15 cellular contexts compared by ENCODE assay signal in genomic region chr5:7902201-7902600, GRCh38. TPM values are rescaled to one million over a fixed set of nuclear protein-coding genes. Genes with fewer than 3 reads are reported as not detected.
"Had no signal": no experiment of that assay in that cellular context is flagged by ENCODE, and none has a peak within 500 bp of the region (broad histone marks: within the 10 kb centered on the region; RNA-seq: fewer than 3 reads in every experiment).

No MANE protein-coding gene starts in this region.

- H3K27ac ChIP-seq: psoas muscle, right lobe of liver, stomach, thoracic aorta had no signal

- H3K4me1 ChIP-seq: psoas muscle, stomach had no signal

- H3K27me3 Mint-ChIP-seq: activated naive CD8-positive, alpha-beta T cell treated with anti-CD3 and anti-CD28 coated beads, Interleukin-2, amount 50 U/mL, for 24 hours had no signal

- H3K4me3 Mint-ChIP-seq: activated naive CD8-positive, alpha-beta T cell treated with anti-CD3 and anti-CD28 coated beads, Interleukin-2, amount 50 U/mL, for 24 hours; nephron progenitor cell had no signal

- H3K4me3 ChIP-seq: psoas muscle, right lobe of liver, stomach, thoracic aorta had no signal

- ATAC-seq: activated naive CD8-positive, alpha-beta T cell treated with anti-CD3 and anti-CD28 coated beads, Interleukin-2, amount 50 U/mL, for 24 hours; psoas muscle; right lobe of liver had no signal

- DNase-seq: activated CD4-positive, alpha-beta T cell treated with anti-CD3 and anti-CD28 coated beads for 4 hours; activated gamma-delta T cell; activated naive CD8-positive, alpha-beta T cell treated with anti-CD3 and anti-CD28 coated beads, Interleukin-2, amount 50 U/mL, for 24 hours; effector CD4-positive, alpha-beta T cell; hippocampal formation; nephron progenitor cell; psoas muscle; right lobe of liver; stimulated activated CD4-positive, alpha-beta T cell treated with anti-CD3 and anti-CD28 coated beads, Interleukin-2, amount 100 ng/mL, for 24 hours; stomach; T1000 had no signal

- H3K27ac Mint-ChIP-seq: activated naive CD8-positive, alpha-beta T cell treated with anti-CD3 and anti-CD28 coated beads, Interleukin-2, amount 50 U/mL, for 24 hours; nephron progenitor cell had no signal

- H3K4me1 Mint-ChIP-seq: nephron progenitor cell had no signal

- H3K27me3 ChIP-seq: right lobe of liver, stomach had no signal

- H3K9me3 ChIP-seq: psoas muscle, right lobe of liver, thoracic aorta had no signal

RNA-seq across cellular contexts. Expression of gene CFAP90, which starts 51.3 kb away (rescaled TPM):
- total RNA-seq: cardiac septum, endothelial cell of umbilical vein, fibroblast of lung, psoas muscle, thoracic aorta had no signal
